In the genomic region with DNA sequence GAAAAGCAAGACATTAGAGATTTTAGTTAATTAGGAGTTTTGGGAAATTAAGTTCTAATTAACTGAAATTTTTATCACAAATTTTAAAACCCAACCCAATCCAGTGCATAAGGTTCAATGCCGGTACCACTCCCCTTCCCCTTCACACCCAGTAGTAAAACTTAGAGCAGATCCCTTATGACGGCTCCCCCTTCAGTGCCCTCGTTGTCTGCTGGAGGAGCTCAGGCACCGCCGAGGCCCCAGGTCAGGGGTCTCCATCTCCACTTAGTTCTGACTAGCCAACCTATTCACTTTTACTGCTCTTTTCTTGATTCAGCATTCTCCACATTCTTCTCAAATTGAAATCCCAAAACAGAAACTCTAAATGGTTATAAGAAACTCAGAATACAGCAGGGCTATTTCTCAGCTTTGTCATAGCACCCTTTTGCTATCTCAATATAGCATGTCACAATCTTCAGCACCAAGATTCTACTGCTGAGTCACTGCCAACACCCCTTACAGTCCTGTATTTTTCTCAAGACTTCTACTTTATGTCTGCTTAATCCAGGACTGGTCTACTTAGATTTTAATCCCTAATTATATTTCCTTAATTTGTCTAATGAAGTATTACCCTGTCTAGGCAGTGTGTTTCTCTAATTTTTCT, we compare ENCODE assay signal across 1 cellular context.
TF ChIP-seq lines count a peak whose summit lies in the region.

No MANE protein-coding gene starts in this region.

TF ChIP-seq in K562, 482 proteins besides CTCF, POLR2A, EP300 and RAD21 (continued from another document and continues in another):
- TF ChIP-seq, protein P1, sequence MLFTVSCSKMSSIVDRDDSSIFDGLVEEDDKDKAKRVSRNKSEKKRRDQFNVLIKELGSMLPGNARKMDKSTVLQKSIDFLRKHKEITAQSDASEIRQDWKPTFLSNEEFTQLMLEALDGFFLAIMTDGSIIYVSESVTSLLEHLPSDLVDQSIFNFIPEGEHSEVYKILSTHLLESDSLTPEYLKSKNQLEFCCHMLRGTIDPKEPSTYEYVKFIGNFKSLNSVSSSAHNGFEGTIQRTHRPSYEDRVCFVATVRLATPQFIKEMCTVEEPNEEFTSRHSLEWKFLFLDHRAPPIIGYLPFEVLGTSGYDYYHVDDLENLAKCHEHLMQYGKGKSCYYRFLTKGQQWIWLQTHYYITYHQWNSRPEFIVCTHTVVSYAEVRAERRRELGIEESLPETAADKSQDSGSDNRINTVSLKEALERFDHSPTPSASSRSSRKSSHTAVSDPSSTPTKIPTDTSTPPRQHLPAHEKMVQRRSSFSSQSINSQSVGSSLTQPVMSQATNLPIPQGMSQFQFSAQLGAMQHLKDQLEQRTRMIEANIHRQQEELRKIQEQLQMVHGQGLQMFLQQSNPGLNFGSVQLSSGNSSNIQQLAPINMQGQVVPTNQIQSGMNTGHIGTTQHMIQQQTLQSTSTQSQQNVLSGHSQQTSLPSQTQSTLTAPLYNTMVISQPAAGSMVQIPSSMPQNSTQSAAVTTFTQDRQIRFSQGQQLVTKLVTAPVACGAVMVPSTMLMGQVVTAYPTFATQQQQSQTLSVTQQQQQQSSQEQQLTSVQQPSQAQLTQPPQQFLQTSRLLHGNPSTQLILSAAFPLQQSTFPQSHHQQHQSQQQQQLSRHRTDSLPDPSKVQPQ (CRISPR knock-in tag; IDR thresholded peaks at IDR 0.05; ENCODE audit: borderline replicate concordance): no peak
- TF ChIP-seq L3MBTL2 (IDR thresholded peaks at IDR 0.05) (peak; percentile 69; the same call in 1 of the 2 replicates), FOXP4 (CRISPR knock-in tag; IDR thresholded peaks at IDR 0.05; ENCODE audit: borderline replicate concordance) (no peak), NR4A1 (CRISPR knock-in tag; IDR thresholded peaks at IDR 0.05) (no peak), NR4A1 (tag; IDR thresholded peaks at IDR 0.05) (no peak), ZNF778 (CRISPR knock-in tag; IDR thresholded peaks at IDR 0.05) (no peak), ZNF644 (tag; IDR thresholded peaks at IDR 0.05; ENCODE audit: low read depth) (no peak), KAT2B (IDR thresholded peaks at IDR 0.05; ENCODE audit: low read depth, low read length) (no peak), ZNF165 (CRISPR knock-in tag; IDR thresholded peaks at IDR 0.05; ENCODE audit: borderline replicate concordance) (no peak), FOXM1 (IDR thresholded peaks at IDR 0.05; ENCODE audit: low read depth) (no peak), FOXM1 (CRISPR knock-in tag; IDR thresholded peaks at IDR 0.05; ENCODE audit: low read depth) (no peak), CBX8 (IDR thresholded peaks at IDR 0.05; ENCODE audit: borderline replicate concordance, extremely low read depth, low read depth, low read length, poor library complexity, severe bottlenecking) (no peak), HDAC6 (IDR thresholded peaks at IDR 0.05; ENCODE audit: low read depth, low read length) (no peak), ZNF586 (CRISPR knock-in tag; conservative IDR thresholded peaks at IDR 0.05) (no peak), NFATC3 (IDR thresholded peaks at IDR 0.05) (no peak), NR1H2 (CRISPR knock-in tag; IDR thresholded peaks at IDR 0.05) (no peak), MBD2 (IDR thresholded peaks at IDR 0.05; ENCODE audit: borderline replicate concordance, low read depth) (no peak), PTTG1 (tag; IDR thresholded peaks at IDR 0.05; ENCODE audit: low read depth) (no peak), BRD4 (IDR thresholded peaks at IDR 0.05) (no peak), ZBED1 (IDR thresholded peaks at IDR 0.05) (no peak), ZNF140 (CRISPR knock-in tag; IDR thresholded peaks at IDR 0.05) (no peak), SMARCC2 (IDR thresholded peaks at IDR 0.05; ENCODE audit: low read depth) (peak; percentile 53), HIVEP1 (CRISPR knock-in tag; IDR thresholded peaks at IDR 0.05) (no peak), ZNF785 (CRISPR knock-in tag; IDR thresholded peaks at IDR 0.05) (no peak), NEUROD1 (IDR thresholded peaks at IDR 0.05; ENCODE audit: borderline replicate concordance, low read depth, low read length, partially characterized antibody) (no peak), IRF1 (CRISPR knock-in tag; IDR thresholded peaks at IDR 0.05; ENCODE audit: borderline replicate concordance) (no peak), MLLT1 (IDR thresholded peaks at IDR 0.05) (no peak), TAF15 (IDR thresholded peaks at IDR 0.05; ENCODE audit: low read depth, low read length) (no peak), ZBTB7A (IDR thresholded peaks at IDR 0.05; ENCODE audit: borderline replicate concordance, control insufficient read depth, low read depth, low read length) (peak; percentile 48; the same call in 1 of the 2 replicates), KLF13 (tag; IDR thresholded peaks at IDR 0.05; ENCODE audit: borderline replicate concordance, low read depth) (no peak), PKNOX1 (IDR thresholded peaks at IDR 0.05) (peak; percentile 32), SMAD3 (CRISPR knock-in tag; conservative IDR thresholded peaks at IDR 0.05) (no peak)
- TF ChIP-seq, protein P2, sequence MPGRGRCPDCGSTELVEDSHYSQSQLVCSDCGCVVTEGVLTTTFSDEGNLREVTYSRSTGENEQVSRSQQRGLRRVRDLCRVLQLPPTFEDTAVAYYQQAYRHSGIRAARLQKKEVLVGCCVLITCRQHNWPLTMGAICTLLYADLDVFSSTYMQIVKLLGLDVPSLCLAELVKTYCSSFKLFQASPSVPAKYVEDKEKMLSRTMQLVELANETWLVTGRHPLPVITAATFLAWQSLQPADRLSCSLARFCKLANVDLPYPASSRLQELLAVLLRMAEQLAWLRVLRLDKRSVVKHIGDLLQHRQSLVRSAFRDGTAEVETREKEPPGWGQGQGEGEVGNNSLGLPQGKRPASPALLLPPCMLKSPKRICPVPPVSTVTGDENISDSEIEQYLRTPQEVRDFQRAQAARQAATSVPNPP (IDR thresholded peaks at IDR 0.05; ENCODE audit: borderline replicate concordance, insufficient read depth, insufficient read length): no peak
- TF ChIP-seq, protein P3, sequence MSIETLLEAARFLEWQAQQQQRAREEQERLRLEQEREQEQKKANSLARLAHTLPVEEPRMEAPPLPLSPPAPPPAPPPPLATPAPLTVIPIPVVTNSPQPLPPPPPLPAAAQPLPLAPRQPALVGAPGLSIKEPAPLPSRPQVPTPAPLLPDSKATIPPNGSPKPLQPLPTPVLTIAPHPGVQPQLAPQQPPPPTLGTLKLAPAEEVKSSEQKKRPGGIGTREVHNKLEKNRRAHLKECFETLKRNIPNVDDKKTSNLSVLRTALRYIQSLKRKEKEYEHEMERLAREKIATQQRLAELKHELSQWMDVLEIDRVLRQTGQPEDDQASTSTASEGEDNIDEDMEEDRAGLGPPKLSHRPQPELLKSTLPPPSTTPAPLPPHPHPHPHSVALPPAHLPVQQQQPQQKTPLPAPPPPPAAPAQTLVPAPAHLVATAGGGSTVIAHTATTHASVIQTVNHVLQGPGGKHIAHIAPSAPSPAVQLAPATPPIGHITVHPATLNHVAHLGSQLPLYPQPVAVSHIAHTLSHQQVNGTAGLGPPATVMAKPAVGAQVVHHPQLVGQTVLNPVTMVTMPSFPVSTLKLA (conservative IDR thresholded peaks at IDR 0.05): peak in 1 of 2 experiments; percentile 14; a peak in 1 of 4 replicates
